In the genomic region with DNA sequence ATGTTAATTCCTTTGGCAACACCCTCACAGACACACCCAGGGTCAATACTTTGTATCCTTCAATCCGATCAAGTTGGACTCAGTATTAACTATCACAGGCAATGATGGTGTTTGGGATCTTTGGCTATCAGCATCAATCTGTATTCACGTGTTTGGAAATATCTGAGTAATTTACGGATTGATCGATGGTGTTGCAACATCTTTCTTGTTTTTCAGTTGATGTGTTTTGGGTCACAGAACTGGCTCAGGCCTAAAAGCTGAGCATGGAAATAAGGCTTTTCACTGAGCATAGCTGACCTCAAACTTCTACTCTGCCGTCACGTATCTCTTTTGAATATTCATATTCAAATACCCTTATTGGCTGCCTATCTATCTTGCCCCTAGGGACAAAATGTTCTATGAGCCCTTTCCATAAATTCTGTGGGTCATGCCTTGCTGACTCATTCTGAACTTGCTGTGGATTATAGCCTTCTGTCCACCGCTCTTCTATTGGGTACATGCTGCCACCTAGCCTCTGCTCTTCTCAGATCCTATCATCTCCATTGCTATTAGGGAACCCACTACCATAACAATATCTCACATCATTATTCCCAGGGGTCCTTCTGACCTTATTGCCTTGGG, we compare ENCODE assay signal across 9 cellular contexts.
DNase-seq lines count a peak whose midpoint lies in the region; ATAC-seq and TF ChIP-seq lines count a peak whose summit lies in the region.
"Had no signal": no experiment of that assay in that cellular context is flagged by ENCODE, and none has a peak within 500 bp of the region (broad histone marks: within the 10 kb centered on the region; RNA-seq: fewer than 3 reads in every experiment).

No MANE protein-coding gene starts in this region.

- H2BK5ac ChIP-seq in neuronal stem cell (ENCODE audit: low read length), result no peak overlapping the region

- H2BK12ac ChIP-seq in neuronal stem cell (ENCODE audit: low read length), result no peak overlapping the region

- H2BK120ac ChIP-seq in neuronal stem cell (ENCODE audit: low read depth, low read length), result no peak overlapping the region

- no peak overlapping the region for H2AK5ac ChIP-seq in neuronal stem cell (ENCODE audit: low read depth, low read length)

- WGBS in neuronal stem cell (ENCODE audit: extremely low coverage in 2 of 2, insufficient read length in 2 of 2, insufficient replicate concordance in 1 of 2), 2 donors, result no CpG with 5 or more reads among the region's 7 CpGs

- no peaks in the 10 kb centered on the region for H3K9me3 ChIP-seq in MG63
- no peaks in the 10 kb centered on the region for H3K9me3 ChIP-seq in neuronal stem cell (replicated peaks in 1 of 2; ENCODE audit: control insufficient read depth in 2 of 2, insufficient read depth in 1 of 2, low read depth in 1 of 2, low read length in 2 of 2)

- no peak overlapping the region for H4K8ac ChIP-seq in neuronal stem cell (ENCODE audit: low read depth, low read length)

- H3K27me3 ChIP-seq in MG63 (no peaks in the 10 kb centered on the region), brain microvascular endothelial cell (replicated peaks) (no peaks in the 10 kb centered on the region), neuronal stem cell (ENCODE audit: control insufficient read depth in 3 of 3, insufficient read depth in 3 of 3, low read depth in 1 of 3, low read length in 3 of 3) (no peaks in the 10 kb centered on the region)

- H3K23ac ChIP-seq in neuronal stem cell (ENCODE audit: low read depth, low read length, poor library complexity), result no peak overlapping the region

- no peak overlapping the region for H3K9ac ChIP-seq in neuronal stem cell (ENCODE audit: low read depth, low read length, poor library complexity)

- CTCF ChIA-PET in activated CD4-positive, alpha-beta T cell treated with anti-CD3 and anti-CD28 coated beads, Interleukin-2, amount 10 ng/mL, durations not matched to agents 7 days and 5 days (lab: Charles Lee), result interaction anchor here (1.2 kb wide), 1 partner anchor 294 kb away, joined by 3 read pairs; no protein-coding TSS in a partner anchor

- H3K4me3 Mint-ChIP-seq in activated CD4-positive, alpha-beta T cell treated with anti-CD3 and anti-CD28 coated beads, Interleukin-2, amount 10 ng/mL, durations not matched to agents 7 days and 5 days, result no peak overlapping the region

- DNase-seq in EH (ENCODE audit: low read depth) (peak; percentile 60), MG63 (peak; percentile 10), brain microvascular endothelial cell (peak; percentile 51), neuronal stem cell (ENCODE audit: low spot score) (no peak)
- no peak for DNase-seq in stimulated activated CD4-positive, alpha-beta T cell treated with anti-CD3 and anti-CD28 coated beads, Interleukin-4, amount 100 ng/mL, for 24 hours
- no peak for DNase-seq in activated CD4-positive, alpha-beta T cell treated with anti-CD3 and anti-CD28 coated beads, Interleukin-2, amount 10 ng/mL, durations not matched to agents 7 days and 5 days
- no peak for DNase-seq in activated naive CD4-positive, alpha-beta T cell (lab: John Stamatoyannopoulos, UW)
- DNase-seq: stimulated activated naive CD4-positive, alpha-beta T cell treated with Interleukin-2 at 50 U/mL for 16 hours had no signal

- no peak overlapping the region for H2BK15ac ChIP-seq in neuronal stem cell (ENCODE audit: low read length)

- H3K27ac ChIP-seq in brain microvascular endothelial cell (no peak overlapping the region), neuronal stem cell (replicated peaks; ENCODE audit: low read length) (no peak overlapping the region)

- H3K9me3 Mint-ChIP-seq in activated CD4-positive, alpha-beta T cell treated with anti-CD3 and anti-CD28 coated beads, Interleukin-2, amount 10 ng/mL, durations not matched to agents 7 days and 5 days, result no peaks in the 10 kb centered on the region

- POLR2A ChIA-PET in activated CD4-positive, alpha-beta T cell treated with anti-CD3 and anti-CD28 coated beads, Interleukin-2, amount 10 ng/mL, durations not matched to agents 7 days and 5 days (lab: Charles Lee), result no interaction called here

- H3K4me1 ChIP-seq in neuronal stem cell (ENCODE audit: control insufficient read depth in 2 of 2, insufficient read depth in 1 of 2, low read depth in 1 of 2, low read length in 2 of 2), result peaks cover 1 to 5% of the 10 kb centered on the region in 2 donors

- H3K14ac ChIP-seq in neuronal stem cell (ENCODE audit: low read length), result no peak overlapping the region

- H3K27ac Mint-ChIP-seq in activated CD4-positive, alpha-beta T cell treated with anti-CD3 and anti-CD28 coated beads, Interleukin-2, amount 10 ng/mL, durations not matched to agents 7 days and 5 days, result no peak overlapping the region

- no peaks in the 10 kb centered on the region for H3K36me3 ChIP-seq in MG63
- H3K36me3 ChIP-seq in brain microvascular endothelial cell (replicated peaks), result no peaks in the 10 kb centered on the region
- H3K36me3 ChIP-seq in neuronal stem cell (replicated peaks in 1 of 2; ENCODE audit: control insufficient read depth in 2 of 2, insufficient read depth in 2 of 2, low read length in 2 of 2), result no peaks in the 10 kb centered on the region

- no peaks in the 10 kb centered on the region for H3K4me1 Mint-ChIP-seq in activated CD4-positive, alpha-beta T cell treated with anti-CD3 and anti-CD28 coated beads, Interleukin-2, amount 10 ng/mL, durations not matched to agents 7 days and 5 days

- H3K79me1 ChIP-seq in neuronal stem cell (ENCODE audit: low read depth, low read length), result no peaks in the 10 kb centered on the region

- H3K4me3 ChIP-seq in MG63 (no peak overlapping the region), brain microvascular endothelial cell (ENCODE audit: low read depth, low read length) (no peak overlapping the region), neuronal stem cell (ENCODE audit: low read length in 2 of 2) (no peak overlapping the region)

- no peaks in the 10 kb centered on the region for H3K36me3 Mint-ChIP-seq in activated CD4-positive, alpha-beta T cell treated with anti-CD3 and anti-CD28 coated beads, Interleukin-2, amount 10 ng/mL, durations not matched to agents 7 days and 5 days (ENCODE audit: low read depth)

- H3K4ac ChIP-seq in neuronal stem cell (ENCODE audit: low read length), result no peak overlapping the region

- no peak overlapping the region for H4K91ac ChIP-seq in neuronal stem cell (ENCODE audit: low read depth, low read length, poor library complexity)

- peak; percentile 58 for TF ChIP-seq CTCF in brain microvascular endothelial cell (IDR thresholded peaks at IDR 0.05; ENCODE audit: low read depth, low read length, missing control alignments)

- H3K27me3 Mint-ChIP-seq in activated CD4-positive, alpha-beta T cell treated with anti-CD3 and anti-CD28 coated beads, Interleukin-2, amount 10 ng/mL, durations not matched to agents 7 days and 5 days, result peaks cover 4% of the 10 kb centered on the region

- no peak overlapping the region for H3K18ac ChIP-seq in neuronal stem cell (ENCODE audit: low read length)

- H2AFZ ChIP-seq in neuronal stem cell (ENCODE audit: low read length), result peak overlapping the region; percentile 7

- in situ Hi-C loops in brain microvascular endothelial cell (cut with HindIII; ENCODE audit: low pct_ligation_motif_present, low sequenced_read_pairs), result no loop called here

- ATAC-seq in GM19455 (IDR thresholded peaks at IDR 0.05; ENCODE audit: unreplicated experiment), result no peak

- no peak overlapping the region for H3K4me2 ChIP-seq in neuronal stem cell (ENCODE audit: insufficient read depth, low read length, poor library complexity, severe bottlenecking)

Comparison
In these comparisons a context has a peak if more than half of its experiments do, and no peak if none do; other contexts are left out.
1. DNase-seq: peak in EH (single experiment), MG63 (single experiment) and brain microvascular endothelial cell (single experiment); none in neuronal stem cell (single experiment), stimulated activated CD4-positive, alpha-beta T cell treated with anti-CD3 and anti-CD28 coated beads, Interleukin-4, amount 100 ng/mL, for 24 hours (single experiment), activated CD4-positive, alpha-beta T cell treated with anti-CD3 and anti-CD28 coated beads, Interleukin-2, amount 10 ng/mL, durations not matched to agents 7 days and 5 days (single experiment) and activated naive CD4-positive, alpha-beta T cell (0 of 4).